17 cellular contexts compared by ENCODE assay signal in the genomic region with DNA sequence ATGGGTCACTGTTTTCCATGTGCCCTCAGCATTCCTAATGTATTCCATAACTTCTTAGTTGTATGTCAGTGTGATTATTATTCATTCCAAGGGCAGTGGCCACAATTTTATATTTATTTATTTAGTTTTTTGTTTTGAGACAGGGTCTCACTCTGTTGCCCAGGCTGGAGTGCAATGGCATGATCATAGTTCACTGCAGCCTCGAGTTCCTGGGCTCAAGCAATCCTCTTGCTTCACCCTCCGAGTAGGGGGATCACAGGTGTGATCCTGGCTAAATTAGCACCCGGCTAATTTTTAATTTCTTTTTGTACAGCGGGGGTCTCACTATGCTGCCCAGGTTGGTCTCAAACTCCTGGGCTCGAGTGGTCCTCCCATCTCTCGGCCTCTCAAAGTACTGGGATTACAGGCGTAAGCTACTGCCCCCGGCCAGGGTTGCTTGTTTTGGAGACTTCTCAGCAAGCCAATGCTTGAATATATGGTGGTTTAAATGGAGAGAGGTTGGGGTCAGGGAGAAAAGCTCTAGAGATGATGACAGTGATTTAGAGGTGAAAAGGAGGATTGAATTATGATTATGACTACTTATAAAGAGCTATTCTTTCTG. TPM values are rescaled to one million over a fixed set of nuclear protein-coding genes. Genes with fewer than 3 reads are reported as not detected.
DNase-seq lines count a peak whose midpoint lies in the region; ATAC-seq, FAIRE-seq and TF ChIP-seq lines count a peak whose summit lies in the region.
"Had no signal": no experiment of that assay in that cellular context is flagged by ENCODE, and none has a peak within 500 bp of the region (broad histone marks: within the 10 kb centered on the region; RNA-seq: fewer than 3 reads in every experiment).

No MANE protein-coding gene starts in this region.

- peak in 1 of 2 donors; percentile 19 for DNase-seq in activated naive CD4-positive, alpha-beta T cell treated with anti-CD3 and anti-CD28 coated beads, Interleukin-2, amount 50 U/mL, for 72 hours (ENCODE audit: low spot score in 2 of 2)
- no peak for DNase-seq in activated naive CD4-positive, alpha-beta T cell treated with anti-CD3 and anti-CD28 coated beads, Interleukin-2, amount 50 U/mL, for 16 hours
- DNase-seq in keratinocyte (ENCODE audit: low read depth, low spot score) (no peak), upper lobe of right lung (no peak), UCSD-AML1 (lab: John Stamatoyannopoulos, UW; ENCODE audit: unreplicated experiment) (no peak), SJCRH30 (no peak)
- DNase-seq: activated naive CD4-positive, alpha-beta T cell treated with anti-CD3 and anti-CD28 coated beads, Interleukin-2, amount 10 ng/mL, durations not matched to agents 7 days and 5 days; NCI-H1092; NCI-H2171 treated with DMSO at 0.1 percent for 48 hours; posterior cingulate gyrus; SHP77 treated with DMSO at 0.1 percent for 48 hours had no signal

- peak overlapping the region; percentile 57 for H3K4me2 ChIP-seq in keratinocyte (ENCODE audit: control insufficient read depth, extremely low read depth, insufficient read depth, low read depth, low read length)

- H3K36me3 Mint-ChIP-seq in activated naive CD4-positive, alpha-beta T cell treated with anti-CD3 and anti-CD28 coated beads, Interleukin-2, amount 50 U/mL, for 72 hours = no peaks in the 10 kb centered on the region
- H3K36me3 Mint-ChIP-seq in activated naive CD8-positive, alpha-beta T cell = peaks cover 3% of the 10 kb centered on the region
- H3K36me3 Mint-ChIP-seq: activated naive CD4-positive, alpha-beta T cell treated with anti-CD3 and anti-CD28 coated beads, Interleukin-2, amount 10 ng/mL, durations not matched to agents 7 days and 5 days had no signal

- no peak overlapping the region for H3K4me3 Mint-ChIP-seq in activated naive CD8-positive, alpha-beta T cell
- H3K4me3 Mint-ChIP-seq: activated naive CD4-positive, alpha-beta T cell treated with anti-CD3 and anti-CD28 coated beads, Interleukin-2, amount 10 ng/mL, durations not matched to agents 7 days and 5 days; central memory CD8-positive, alpha-beta T cell had no signal

- no peak overlapping the region for H3K4me3 ChIP-seq in keratinocyte (ENCODE audit: control insufficient read depth in 2 of 3, extremely low read depth in 1 of 3, insufficient read depth in 2 of 3, low read depth in 1 of 3, low read length in 3 of 3)
- peak overlapping the region; percentile 20 for H3K4me3 ChIP-seq in upper lobe of right lung
- H3K4me3 ChIP-seq in SJCRH30 = no peak overlapping the region
- H3K4me3 ChIP-seq: K562 had no signal

- peak overlapping the region; percentile 62 for H3K9ac ChIP-seq in keratinocyte (ENCODE audit: control insufficient read depth, extremely low read depth, insufficient read depth, low read length)

- H3K36me3 ChIP-seq in keratinocyte (ENCODE audit: control insufficient read depth in 2 of 2, extremely low read depth in 1 of 2, insufficient read depth in 2 of 2, low read length in 2 of 2) = peaks cover 0 to 3% of the 10 kb centered on the region in 2 experiments
- no peaks in the 10 kb centered on the region for H3K36me3 ChIP-seq in upper lobe of right lung
- no peaks in the 10 kb centered on the region for H3K36me3 ChIP-seq in SJCRH30

- FAIRE-seq in keratinocyte (lab: Jason Lieb, UNC) = no peak
- FAIRE-seq: endometrium, islet of Langerhans, K562 had no signal

- H3K27ac Mint-ChIP-seq in activated naive CD4-positive, alpha-beta T cell treated with anti-CD3 and anti-CD28 coated beads, Interleukin-2, amount 50 U/mL, for 72 hours = peak overlapping the region; percentile 51 to 81
- H3K27ac Mint-ChIP-seq in activated naive CD8-positive, alpha-beta T cell = peak overlapping the region; percentile 28
- H3K27ac Mint-ChIP-seq: activated naive CD4-positive, alpha-beta T cell treated with anti-CD3 and anti-CD28 coated beads, Interleukin-2, amount 10 ng/mL, durations not matched to agents 7 days and 5 days had no signal

- no peak overlapping the region for H2AFZ ChIP-seq in keratinocyte (ENCODE audit: control insufficient read depth, low read length)

- H3K27ac ChIP-seq in keratinocyte (ENCODE audit: control insufficient read depth, insufficient read depth, low read length) (peak overlapping the region; percentile 99), upper lobe of right lung (peak overlapping the region; percentile 32), SJCRH30 (no peak overlapping the region)

- dilution Hi-C loops in keratinocyte (cut with MboI; ENCODE audit: extremely low pct_ligation_motif_present, low sequenced_read_pairs) = no loop called here

- peaks cover 9% of the 10 kb centered on the region for H3K27me3 Mint-ChIP-seq in activated naive CD8-positive, alpha-beta T cell

- H3K4me1 ChIP-seq in keratinocyte (ENCODE audit: control insufficient read depth, extremely low read depth, insufficient read depth, low read length) = peaks cover 71% of the 10 kb centered on the region
- H3K4me1 ChIP-seq in upper lobe of right lung = peaks cover 19% of the 10 kb centered on the region
- H3K4me1 ChIP-seq in SJCRH30 = peaks cover 12% of the 10 kb centered on the region

- H3K9me3 ChIP-seq in keratinocyte (ENCODE audit: control insufficient read depth, low read depth, low read length) (no peaks in the 10 kb centered on the region), upper lobe of right lung (no peaks in the 10 kb centered on the region), SJCRH30 (replicated peaks) (no peaks in the 10 kb centered on the region)

- H3K79me2 ChIP-seq in keratinocyte (ENCODE audit: control insufficient read depth, insufficient read depth, low read length) = peaks cover 33% of the 10 kb centered on the region

- H3K4me1 Mint-ChIP-seq in activated naive CD8-positive, alpha-beta T cell (ENCODE audit: low read depth) = peaks cover 8% of the 10 kb centered on the region
- H3K4me1 Mint-ChIP-seq: central memory CD8-positive, alpha-beta T cell had no signal

- no peaks in the 10 kb centered on the region for H3K27me3 ChIP-seq in keratinocyte (ENCODE audit: control insufficient read depth, extremely low read depth, insufficient read depth, low read length)
- H3K27me3 ChIP-seq in upper lobe of right lung = no peaks in the 10 kb centered on the region
- no peaks in the 10 kb centered on the region for H3K27me3 ChIP-seq in SJCRH30

- TF ChIP-seq CTCF in keratinocyte (optimal IDR thresholded peaks at IDR 0.05 in 1 of 3, IDR thresholded peaks at IDR 0.05 in 1 of 3, conservative IDR thresholded peaks at IDR 0.05 in 1 of 3; ENCODE audit: extremely low read depth in 1 of 3, insufficient read depth in 2 of 3, low read length in 3 of 3) (no peak), upper lobe of right lung (IDR thresholded peaks at IDR 0.05) (no peak)

- no peaks in the 10 kb centered on the region for H3K9me3 Mint-ChIP-seq in activated naive CD4-positive, alpha-beta T cell treated with anti-CD3 and anti-CD28 coated beads, Interleukin-2, amount 50 U/mL, for 72 hours
- no peaks in the 10 kb centered on the region for H3K9me3 Mint-ChIP-seq in activated naive CD8-positive, alpha-beta T cell (ENCODE audit: low read depth)
- H3K9me3 Mint-ChIP-seq: activated naive CD4-positive, alpha-beta T cell treated with anti-CD3 and anti-CD28 coated beads, Interleukin-2, amount 10 ng/mL, durations not matched to agents 7 days and 5 days; central memory CD8-positive, alpha-beta T cell had no signal

- ATAC-seq in activated naive CD4-positive, alpha-beta T cell treated with anti-CD3 and anti-CD28 coated beads, Interleukin-2, amount 50 U/mL, for 72 hours = no peak
- ATAC-seq in upper lobe of right lung (no peak), GM21786 (IDR thresholded peaks at IDR 0.05; ENCODE audit: unreplicated experiment) (no peak)

- H4K20me1 ChIP-seq in keratinocyte (ENCODE audit: control insufficient read depth, extremely low read depth, insufficient read depth, low read length) = no peaks in the 10 kb centered on the region

- intact Hi-C loops in upper lobe of right lung (cut with DNase I) = no loop called here

- peaks cover 5% of the 10 kb centered on the region for H3K9me1 ChIP-seq in keratinocyte (ENCODE audit: control insufficient read depth, extremely low read depth, insufficient read depth, low read length)

RNA-seq across cellular contexts. Expression of a gene that starts 7.6 kb away (rescaled TPM):
- total RNA-seq in activated naive CD4-positive, alpha-beta T cell treated with anti-CD3 and anti-CD28 coated beads, Interleukin-2, amount 50 U/mL, for 72 hours = under 1 TPM; 0.30 to 0.80 TPM
- polyA plus RNA-seq in keratinocyte = 25.5 to 73.6 TPM (median 28.8 TPM) in 3 replicates
- 7.3 TPM for polyA plus RNA-seq in keratinocyte (2011; ENCODE audit: low read depth)
- polyA plus RNA-seq in keratinocyte (2011; cell fraction: cytosol; rRNA removed) = 14.9 and 26.4 TPM in 2 replicates
- polyA plus RNA-seq in keratinocyte (2011; cell fraction: nucleus; rRNA removed) = 98.1 and 149 TPM in 2 replicates
- polyA plus RNA-seq in keratinocyte (2012; ENCODE audit: low replicate concordance) = 21.0 and 27.1 TPM in 2 replicates
- 103 to 158 TPM (median 139 TPM) in 3 replicates for polyA minus RNA-seq in keratinocyte
- 30.7 TPM for polyA minus RNA-seq in keratinocyte (2011; cell fraction: cytosol; rRNA and poly(A)+ RNA removed)
- polyA minus RNA-seq in keratinocyte (2011; cell fraction: nucleus; rRNA and poly(A)+ RNA removed) = 106 and 122 TPM in 2 replicates
- total RNA-seq in upper lobe of right lung = 886 TPM
- total RNA-seq in SJCRH30 (2014; rRNA removed; shearing (Covaris generic)) = 15.6 and 18.0 TPM in 2 replicates

RNA-seq across cellular contexts. Expression of a gene that starts 53.0 kb away (rescaled TPM):
- total RNA-seq in activated naive CD4-positive, alpha-beta T cell treated with anti-CD3 and anti-CD28 coated beads, Interleukin-2, amount 50 U/mL, for 72 hours = not detected
- 0.08 to 0.32 TPM (median 0.19 TPM) in 3 replicates for polyA plus RNA-seq in keratinocyte
- not detected for polyA plus RNA-seq in keratinocyte (2011; ENCODE audit: low read depth)
- 0.12 and 0.36 TPM in 2 replicates for polyA plus RNA-seq in keratinocyte (2011; cell fraction: cytosol; rRNA removed)
- 0.20 TPM in 1 of 2 replicates, not detected in the other for polyA plus RNA-seq in keratinocyte (2011; cell fraction: nucleus; rRNA removed)
- 0.52 and 1.2 TPM in 2 replicates for polyA plus RNA-seq in keratinocyte (2012; ENCODE audit: low replicate concordance)
- polyA minus RNA-seq in keratinocyte = 0.86 to 1.7 TPM in 2 of 3 replicates, not detected in the other
- polyA minus RNA-seq in keratinocyte (2011; cell fraction: cytosol; rRNA and poly(A)+ RNA removed) = not detected
- polyA minus RNA-seq in keratinocyte (2011; cell fraction: nucleus; rRNA and poly(A)+ RNA removed) = not detected in 2 replicates
- total RNA-seq in upper lobe of right lung = not detected
- not detected in 2 replicates for total RNA-seq in SJCRH30 (2014; rRNA removed; shearing (Covaris generic))
- total RNA-seq: K562 had no signal

Comparison
In these comparisons a context has a peak if more than half of its experiments do, and no peak if none do; other contexts are left out.
1. RNA of a gene that starts 7.6 kb away (total RNA-seq): 886 TPM in upper lobe of right lung (single experiment); 15.6 to 18.0 TPM in SJCRH30 and 0.30 to 0.80 TPM in activated naive CD4-positive, alpha-beta T cell treated with anti-CD3 and anti-CD28 coated beads, Interleukin-2, amount 50 U/mL, for 72 hours; every median in the first group is over 10 times any median in the second.